Comparison of ENCODE assay signal across 11 cellular contexts in genomic region chr11:14422814-14423182, GRCh38.
DNase-seq lines count a peak whose midpoint lies in the region; ATAC-seq and TF ChIP-seq lines count a peak whose summit lies in the region.
"Had no signal": no experiment of that assay in that cellular context is flagged by ENCODE, and none has a peak within 500 bp of the region (broad histone marks: within the 10 kb centered on the region; RNA-seq: fewer than 3 reads in every experiment).

No MANE protein-coding gene starts in this region.

- no peak for TF ChIP-seq POLR2A in suprapubic skin (IDR thresholded peaks at IDR 0.05)

- no peak for TF ChIP-seq CTCF in A673 (conservative IDR thresholded peaks at IDR 0.05; ENCODE audit: low read depth, low read length)
- TF ChIP-seq CTCF in brain microvascular endothelial cell (IDR thresholded peaks at IDR 0.05; ENCODE audit: low read depth, low read length, missing control alignments), result no peak
- TF ChIP-seq CTCF in suprapubic skin (IDR thresholded peaks at IDR 0.05), result no peak

- intact Hi-C loops in A673 (cut with micrococcal nuclease; ENCODE audit: unreplicated experiment), result no loop called here
- intact Hi-C loops in posterior vena cava (cut with DNase I), result no loop called here

- CTCF ChIA-PET in A673 (lab: Charles Lee), result interaction anchor here (0.5 to 1.1 kb wide), 3 partner anchors 32 to 122 kb away, joined by 3 read pairs; no protein-coding TSS in a partner anchor

- no peak for ATAC-seq in HG02840 (IDR thresholded peaks at IDR 0.05; ENCODE audit: low FRiP score, unreplicated experiment)

- H3K27ac ChIP-seq in A673 (ENCODE audit: low read depth, low read length, poor library complexity, severe bottlenecking) (no peak overlapping the region), HUES48 (ENCODE audit: low read depth, low read length) (peak overlapping the region; percentile 82), brain microvascular endothelial cell (peak overlapping the region; percentile 98), suprapubic skin (no peak overlapping the region)
- H3K27ac ChIP-seq: BLaER1 had no signal

- H3K4me1 ChIP-seq in A673 (ENCODE audit: insufficient read depth, low read length, poor library complexity, severe bottlenecking) (peaks cover 14% of the 10 kb centered on the region), HUES48 (ENCODE audit: control insufficient read depth, insufficient read depth, low read length) (peaks cover 26% of the 10 kb centered on the region), suprapubic skin (peaks cover 13% of the 10 kb centered on the region)
- H3K4me1 ChIP-seq: BLaER1 had no signal

- H3K4me3 ChIP-seq in A673 (ENCODE audit: low read depth, low read length, poor library complexity, severe bottlenecking), result no peak overlapping the region
- H3K4me3 ChIP-seq in HUES48 (ENCODE audit: low read depth, low read length), result peak overlapping the region; percentile 39
- H3K4me3 ChIP-seq in brain microvascular endothelial cell (ENCODE audit: low read depth, low read length), result no peak overlapping the region
- H3K4me3 ChIP-seq in suprapubic skin, result no peak overlapping the region
- H3K4me3 ChIP-seq: adrenal gland, BLaER1 had no signal

- POLR2A ChIA-PET in A673 (lab: Charles Lee; ENCODE audit: low non-redundant PET), result interaction anchor here (0.6 kb wide), 1 partner anchor 34 kb away, joined by 12 read pairs; no protein-coding TSS in a partner anchor

- H3K9ac ChIP-seq in HUES48 (ENCODE audit: low read depth, low read length), result peak overlapping the region; percentile 50
- H3K9ac ChIP-seq: BLaER1 had no signal

- no TSS peak for BruUV-seq in A673 (replicated peaks; lab: Mats Ljungman, UMichigan)

- H3K36me3 ChIP-seq in A673 (ENCODE audit: insufficient read depth, low read length, poor library complexity, severe bottlenecking) (no peaks in the 10 kb centered on the region), HUES48 (ENCODE audit: control insufficient read depth, insufficient read depth, low read length) (no peaks in the 10 kb centered on the region), brain microvascular endothelial cell (replicated peaks) (no peaks in the 10 kb centered on the region), suprapubic skin (no peaks in the 10 kb centered on the region)
- H3K36me3 ChIP-seq: adrenal gland, BLaER1 had no signal

- DNase-seq in A673 (ENCODE audit: low spot score) (peak; percentile 3), brain microvascular endothelial cell (no peak), kidney tubule cell (ENCODE audit: low spot score) (peak; percentile 59), suprapubic skin (ENCODE audit: low spot score in 2 of 2) (no peak), posterior vena cava (ENCODE audit: low spot score) (no peak)
- DNase-seq in activated CD8-positive, alpha-beta memory T cell treated with anti-CD3 and anti-CD28 coated beads, Interleukin-2, amount 50 U/mL, for 48 hours, result no peak
- DNase-seq: NCI-H1417 treated with DMSO at 0.1 percent for 48 hours had no signal

- TF ChIP-seq EP300 in suprapubic skin (IDR thresholded peaks at IDR 0.05), result no peak

- 30% methylated on average over 2 of the region's 2 CpGs for WGBS in suprapubic skin

- H3K27me3 ChIP-seq in A673 (replicated peaks; ENCODE audit: insufficient read depth, low read depth, low read length, poor library complexity) (no peaks in the 10 kb centered on the region), HUES48 (ENCODE audit: control insufficient read depth, insufficient read depth, low read length) (no peaks in the 10 kb centered on the region), brain microvascular endothelial cell (replicated peaks) (no peaks in the 10 kb centered on the region), suprapubic skin (no peaks in the 10 kb centered on the region)
- H3K27me3 ChIP-seq: adrenal gland, BLaER1 had no signal

- H3K9me3 ChIP-seq in A673 (ENCODE audit: low read depth, low read length, poor library complexity, severe bottlenecking) (no peaks in the 10 kb centered on the region), HUES48 (ENCODE audit: control insufficient read depth, insufficient read depth, low read length) (no peaks in the 10 kb centered on the region), suprapubic skin (no peaks in the 10 kb centered on the region)
- H3K9me3 ChIP-seq: adrenal gland, BLaER1 had no signal

- in situ Hi-C loops in brain microvascular endothelial cell (cut with HindIII; ENCODE audit: low pct_ligation_motif_present, low sequenced_read_pairs), result no loop called here

Comparison
In these comparisons a context has a peak if more than half of its experiments do, and no peak if none do; other contexts are left out.
1. DNase-seq: peak in A673 (single experiment) and kidney tubule cell (single experiment); none in brain microvascular endothelial cell (single experiment), suprapubic skin (0 of 2), posterior vena cava (single experiment) and activated CD8-positive, alpha-beta memory T cell treated with anti-CD3 and anti-CD28 coated beads, Interleukin-2, amount 50 U/mL, for 48 hours (single experiment).
2. H3K27ac ChIP-seq: peak in HUES48 (single experiment) and brain microvascular endothelial cell (single experiment); none in A673 (single experiment) and suprapubic skin (single experiment).